ENCODE assay signal across 1 cellular context in the genomic region with DNA sequence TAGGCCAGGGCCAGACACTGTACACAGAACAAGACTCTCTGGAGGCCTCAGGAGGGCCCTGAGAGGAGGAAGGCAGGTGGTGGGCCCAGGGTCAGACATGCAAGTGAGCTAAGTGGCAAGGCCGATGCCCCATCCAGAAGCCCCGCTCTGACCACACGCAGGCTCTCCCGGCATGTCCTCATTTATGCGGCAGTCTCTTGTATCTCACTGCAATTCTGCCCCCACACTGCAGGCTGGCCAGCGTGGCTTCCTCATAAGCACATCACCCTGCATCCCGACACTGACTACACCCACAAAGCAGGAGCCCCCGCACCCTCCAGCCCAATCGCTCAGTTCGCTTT.
TF ChIP-seq lines count a peak whose summit lies in the region.

No MANE protein-coding gene starts in this region.

TF ChIP-seq in WTC11, 78 proteins besides CTCF, POLR2A, EP300 and RAD21 (continued from another document):
- TF ChIP-seq, protein P1, sequence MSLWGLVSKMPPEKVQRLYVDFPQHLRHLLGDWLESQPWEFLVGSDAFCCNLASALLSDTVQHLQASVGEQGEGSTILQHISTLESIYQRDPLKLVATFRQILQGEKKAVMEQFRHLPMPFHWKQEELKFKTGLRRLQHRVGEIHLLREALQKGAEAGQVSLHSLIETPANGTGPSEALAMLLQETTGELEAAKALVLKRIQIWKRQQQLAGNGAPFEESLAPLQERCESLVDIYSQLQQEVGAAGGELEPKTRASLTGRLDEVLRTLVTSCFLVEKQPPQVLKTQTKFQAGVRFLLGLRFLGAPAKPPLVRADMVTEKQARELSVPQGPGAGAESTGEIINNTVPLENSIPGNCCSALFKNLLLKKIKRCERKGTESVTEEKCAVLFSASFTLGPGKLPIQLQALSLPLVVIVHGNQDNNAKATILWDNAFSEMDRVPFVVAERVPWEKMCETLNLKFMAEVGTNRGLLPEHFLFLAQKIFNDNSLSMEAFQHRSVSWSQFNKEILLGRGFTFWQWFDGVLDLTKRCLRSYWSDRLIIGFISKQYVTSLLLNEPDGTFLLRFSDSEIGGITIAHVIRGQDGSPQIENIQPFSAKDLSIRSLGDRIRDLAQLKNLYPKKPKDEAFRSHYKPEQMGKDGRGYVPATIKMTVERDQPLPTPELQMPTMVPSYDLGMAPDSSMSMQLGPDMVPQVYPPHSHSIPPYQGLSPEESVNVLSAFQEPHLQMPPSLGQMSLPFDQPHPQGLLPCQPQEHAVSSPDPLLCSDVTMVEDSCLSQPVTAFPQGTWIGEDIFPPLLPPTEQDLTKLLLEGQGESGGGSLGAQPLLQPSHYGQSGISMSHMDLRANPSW (CRISPR knock-in tag; conservative IDR thresholded peaks at IDR 0.05; ENCODE audit: low read depth): no peak
- TF ChIP-seq TEAD1 (CRISPR knock-in tag; IDR thresholded peaks at IDR 0.05) (no peak), TEAD4 (CRISPR knock-in tag; IDR thresholded peaks at IDR 0.05) (no peak), ATF1 (CRISPR knock-in tag; IDR thresholded peaks at IDR 0.05) (no peak), FOXK1 (CRISPR knock-in tag; IDR thresholded peaks at IDR 0.05) (no peak), ZNF219 (CRISPR knock-in tag; IDR thresholded peaks at IDR 0.05; ENCODE audit: borderline replicate concordance) (no peak), EMX1 (CRISPR knock-in tag; IDR thresholded peaks at IDR 0.05) (no peak), ZNF232 (CRISPR knock-in tag; IDR thresholded peaks at IDR 0.05) (no peak), HMGA2 (CRISPR knock-in tag; IDR thresholded peaks at IDR 0.05) (no peak)
- TF ChIP-seq, protein P2, sequence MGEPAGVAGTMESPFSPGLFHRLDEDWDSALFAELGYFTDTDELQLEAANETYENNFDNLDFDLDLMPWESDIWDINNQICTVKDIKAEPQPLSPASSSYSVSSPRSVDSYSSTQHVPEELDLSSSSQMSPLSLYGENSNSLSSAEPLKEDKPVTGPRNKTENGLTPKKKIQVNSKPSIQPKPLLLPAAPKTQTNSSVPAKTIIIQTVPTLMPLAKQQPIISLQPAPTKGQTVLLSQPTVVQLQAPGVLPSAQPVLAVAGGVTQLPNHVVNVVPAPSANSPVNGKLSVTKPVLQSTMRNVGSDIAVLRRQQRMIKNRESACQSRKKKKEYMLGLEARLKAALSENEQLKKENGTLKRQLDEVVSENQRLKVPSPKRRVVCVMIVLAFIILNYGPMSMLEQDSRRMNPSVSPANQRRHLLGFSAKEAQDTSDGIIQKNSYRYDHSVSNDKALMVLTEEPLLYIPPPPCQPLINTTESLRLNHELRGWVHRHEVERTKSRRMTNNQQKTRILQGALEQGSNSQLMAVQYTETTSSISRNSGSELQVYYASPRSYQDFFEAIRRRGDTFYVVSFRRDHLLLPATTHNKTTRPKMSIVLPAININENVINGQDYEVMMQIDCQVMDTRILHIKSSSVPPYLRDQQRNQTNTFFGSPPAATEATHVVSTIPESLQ (CRISPR knock-in tag; IDR thresholded peaks at IDR 0.05): no peak
- TF ChIP-seq, protein P3, sequence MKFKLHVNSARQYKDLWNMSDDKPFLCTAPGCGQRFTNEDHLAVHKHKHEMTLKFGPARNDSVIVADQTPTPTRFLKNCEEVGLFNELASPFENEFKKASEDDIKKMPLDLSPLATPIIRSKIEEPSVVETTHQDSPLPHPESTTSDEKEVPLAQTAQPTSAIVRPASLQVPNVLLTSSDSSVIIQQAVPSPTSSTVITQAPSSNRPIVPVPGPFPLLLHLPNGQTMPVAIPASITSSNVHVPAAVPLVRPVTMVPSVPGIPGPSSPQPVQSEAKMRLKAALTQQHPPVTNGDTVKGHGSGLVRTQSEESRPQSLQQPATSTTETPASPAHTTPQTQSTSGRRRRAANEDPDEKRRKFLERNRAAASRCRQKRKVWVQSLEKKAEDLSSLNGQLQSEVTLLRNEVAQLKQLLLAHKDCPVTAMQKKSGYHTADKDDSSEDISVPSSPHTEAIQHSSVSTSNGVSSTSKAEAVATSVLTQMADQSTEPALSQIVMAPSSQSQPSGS (CRISPR knock-in tag; IDR thresholded peaks at IDR 0.05; ENCODE audit: borderline replicate concordance, low read depth): no peak
- TF ChIP-seq, protein P4, sequence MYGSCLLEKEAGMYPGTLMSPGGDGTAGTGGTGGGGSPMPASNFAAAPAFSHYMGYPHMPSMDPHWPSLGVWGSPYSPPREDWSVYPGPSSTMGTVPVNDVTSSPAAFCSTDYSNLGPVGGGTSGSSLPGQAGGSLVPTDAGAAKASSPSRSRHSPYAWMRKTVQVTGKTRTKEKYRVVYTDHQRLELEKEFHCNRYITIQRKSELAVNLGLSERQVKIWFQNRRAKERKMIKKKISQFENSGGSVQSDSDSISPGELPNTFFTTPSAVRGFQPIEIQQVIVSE (CRISPR knock-in tag; IDR thresholded peaks at IDR 0.05; ENCODE audit: borderline replicate concordance): no peak
- TF ChIP-seq, protein P5, sequence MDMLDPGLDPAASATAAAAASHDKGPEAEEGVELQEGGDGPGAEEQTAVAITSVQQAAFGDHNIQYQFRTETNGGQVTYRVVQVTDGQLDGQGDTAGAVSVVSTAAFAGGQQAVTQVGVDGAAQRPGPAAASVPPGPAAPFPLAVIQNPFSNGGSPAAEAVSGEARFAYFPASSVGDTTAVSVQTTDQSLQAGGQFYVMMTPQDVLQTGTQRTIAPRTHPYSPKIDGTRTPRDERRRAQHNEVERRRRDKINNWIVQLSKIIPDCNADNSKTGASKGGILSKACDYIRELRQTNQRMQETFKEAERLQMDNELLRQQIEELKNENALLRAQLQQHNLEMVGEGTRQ (CRISPR knock-in tag; IDR thresholded peaks at IDR 0.05): no peak
- TF ChIP-seq, protein P6, sequence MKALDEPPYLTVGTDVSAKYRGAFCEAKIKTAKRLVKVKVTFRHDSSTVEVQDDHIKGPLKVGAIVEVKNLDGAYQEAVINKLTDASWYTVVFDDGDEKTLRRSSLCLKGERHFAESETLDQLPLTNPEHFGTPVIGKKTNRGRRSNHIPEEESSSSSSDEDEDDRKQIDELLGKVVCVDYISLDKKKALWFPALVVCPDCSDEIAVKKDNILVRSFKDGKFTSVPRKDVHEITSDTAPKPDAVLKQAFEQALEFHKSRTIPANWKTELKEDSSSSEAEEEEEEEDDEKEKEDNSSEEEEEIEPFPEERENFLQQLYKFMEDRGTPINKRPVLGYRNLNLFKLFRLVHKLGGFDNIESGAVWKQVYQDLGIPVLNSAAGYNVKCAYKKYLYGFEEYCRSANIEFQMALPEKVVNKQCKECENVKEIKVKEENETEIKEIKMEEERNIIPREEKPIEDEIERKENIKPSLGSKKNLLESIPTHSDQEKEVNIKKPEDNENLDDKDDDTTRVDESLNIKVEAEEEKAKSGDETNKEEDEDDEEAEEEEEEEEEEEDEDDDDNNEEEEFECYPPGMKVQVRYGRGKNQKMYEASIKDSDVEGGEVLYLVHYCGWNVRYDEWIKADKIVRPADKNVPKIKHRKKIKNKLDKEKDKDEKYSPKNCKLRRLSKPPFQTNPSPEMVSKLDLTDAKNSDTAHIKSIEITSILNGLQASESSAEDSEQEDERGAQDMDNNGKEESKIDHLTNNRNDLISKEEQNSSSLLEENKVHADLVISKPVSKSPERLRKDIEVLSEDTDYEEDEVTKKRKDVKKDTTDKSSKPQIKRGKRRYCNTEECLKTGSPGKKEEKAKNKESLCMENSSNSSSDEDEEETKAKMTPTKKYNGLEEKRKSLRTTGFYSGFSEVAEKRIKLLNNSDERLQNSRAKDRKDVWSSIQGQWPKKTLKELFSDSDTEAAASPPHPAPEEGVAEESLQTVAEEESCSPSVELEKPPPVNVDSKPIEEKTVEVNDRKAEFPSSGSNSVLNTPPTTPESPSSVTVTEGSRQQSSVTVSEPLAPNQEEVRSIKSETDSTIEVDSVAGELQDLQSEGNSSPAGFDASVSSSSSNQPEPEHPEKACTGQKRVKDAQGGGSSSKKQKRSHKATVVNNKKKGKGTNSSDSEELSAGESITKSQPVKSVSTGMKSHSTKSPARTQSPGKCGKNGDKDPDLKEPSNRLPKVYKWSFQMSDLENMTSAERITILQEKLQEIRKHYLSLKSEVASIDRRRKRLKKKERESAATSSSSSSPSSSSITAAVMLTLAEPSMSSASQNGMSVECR (CRISPR knock-in tag; IDR thresholded peaks at IDR 0.05; ENCODE audit: borderline replicate concordance): no peak
